ENCODE assay signal across 8 cellular contexts in the genomic region with DNA sequence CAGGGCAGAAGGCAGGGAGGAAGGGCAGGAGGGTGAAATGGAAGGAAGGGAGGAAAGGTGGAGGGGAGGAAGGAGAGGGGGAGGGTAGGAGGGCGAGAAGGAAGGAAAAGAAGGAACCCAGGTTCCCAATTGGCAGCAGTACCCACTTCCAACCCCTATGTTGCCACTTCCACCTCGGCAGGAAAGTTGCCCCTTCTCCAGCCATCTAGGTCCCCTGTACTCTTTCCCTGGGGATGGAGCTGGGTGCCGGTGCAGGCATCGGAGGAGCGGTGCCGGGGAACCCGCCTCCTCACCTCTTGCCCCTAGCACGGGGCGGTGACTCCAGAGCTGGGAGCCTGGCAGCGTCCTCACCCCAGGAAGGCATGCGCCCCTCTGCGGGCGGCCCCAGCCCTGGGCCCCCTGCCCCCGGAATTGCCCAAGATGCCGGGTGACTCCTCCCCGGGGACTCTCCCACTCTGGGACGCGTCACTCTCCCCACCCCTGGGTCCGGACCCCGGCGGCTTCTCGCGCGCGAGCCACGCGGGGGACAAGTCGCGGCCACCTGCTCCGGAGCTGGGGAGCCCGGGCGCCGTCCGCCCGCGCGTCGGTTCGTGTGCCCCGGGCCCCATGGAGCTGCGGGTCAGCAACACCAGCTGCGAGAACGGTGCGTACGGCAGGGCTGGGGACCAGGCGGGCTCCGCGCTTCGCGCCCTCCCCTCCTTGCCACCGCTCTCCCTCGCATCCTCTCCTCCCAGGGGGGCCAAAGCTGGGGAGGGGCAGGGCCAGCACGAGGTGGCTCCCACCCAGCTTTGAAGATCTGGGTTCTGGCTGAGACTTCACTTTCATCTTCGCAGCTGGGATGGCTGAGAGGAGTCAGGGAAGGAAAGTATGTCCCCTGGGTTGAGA. TPM values are rescaled to one million over a fixed set of nuclear protein-coding genes. Genes with fewer than 3 reads are reported as not detected.
A peak's percentile ranks its signal among the peaks of the same experiment; 100 is the strongest.
DNase-seq lines count a peak whose midpoint lies in the region; TF ChIP-seq lines count a peak whose summit lies in the region.

A gene (plus strand): TSS at position 499 of the 885 bp plus-strand sequence. CDS start 108 bp downstream, at position 607.

- H3K36me3 ChIP-seq in neural cell (ENCODE audit: insufficient read depth, low read length) = no peaks in the 10 kb centered on the region
- no peaks in the 10 kb centered on the region for H3K36me3 ChIP-seq in tibial artery

- H3K4me2 ChIP-seq in neural cell (ENCODE audit: low read length) = no peak within 1 kb of the TSS

- no peaks in the 10 kb centered on the region for H3K79me2 ChIP-seq in neural cell (replicated peaks; ENCODE audit: insufficient read depth, low read length)

- intact Hi-C loops in tibial artery (cut with DNase I; ENCODE audit: low total_unique reads) = no loop called here

- no peaks in the 10 kb centered on the region for H3K9me2 ChIP-seq in neural cell (ENCODE audit: insufficient read depth, low read length)

- H3K4me1 ChIP-seq in tibial artery = peaks cover 0 to 22% (median 14%) of the 10 kb centered on the region in 4 donors

- H3K27ac ChIP-seq in neural cell (ENCODE audit: low read length) = no peak within 1 kb of the TSS
- H3K27ac ChIP-seq in tibial artery = peak within 1 kb of the TSS in 1 of 2 donors; percentile 34

- no peaks in the 10 kb centered on the region for H4K20me1 ChIP-seq in neural cell (ENCODE audit: insufficient read depth)

- H3F3A ChIP-seq in neural cell (ENCODE audit: insufficient read depth, low read length, poor library complexity, severe bottlenecking) = no peaks in the 10 kb centered on the region

- no peak for TF ChIP-seq CTCF in fibroblast of pulmonary artery (IDR thresholded peaks at IDR 0.05; ENCODE audit: low read length, missing control alignments)
- TF ChIP-seq CTCF in neural cell (IDR thresholded peaks at IDR 0.05; ENCODE audit: poor library complexity, severe bottlenecking) = no peak
- TF ChIP-seq CTCF in tibial artery (IDR thresholded peaks at IDR 0.05) = no peak

- H3K27me3 ChIP-seq in neural cell (ENCODE audit: insufficient read depth, low read depth, low read length) (peaks cover 33% of the 10 kb centered on the region), tibial artery (peaks cover 0 to 13% of the 10 kb centered on the region in 2 donors)

- H3K9me3 ChIP-seq in neural cell (ENCODE audit: low read length) (no peaks in the 10 kb centered on the region), tibial artery (no peaks in the 10 kb centered on the region)

- H2AFZ ChIP-seq in neural cell (ENCODE audit: low read depth, low read length) = no peak within 1 kb of the TSS

- no peak for TF ChIP-seq RAD21 in neural cell (conservative IDR thresholded peaks at IDR 0.05)

- H3K4me3 ChIP-seq in fibroblast of pulmonary artery (replicated peaks; ENCODE audit: low read depth, low read length) (peak within 1 kb of the TSS; percentile 41), neural cell (ENCODE audit: low read length) (peak within 1 kb of the TSS; percentile 61), tibial artery (peak within 1 kb of the TSS; percentile 49 to 58)

- H3K9ac ChIP-seq in neural cell (ENCODE audit: low read length) = no peak within 1 kb of the TSS

- DNase-seq in HPDE6-E6E7 (ENCODE audit: extremely low spot score) = peak; percentile 33
- DNase-seq in activated CD8-positive, alpha-beta memory T cell treated with anti-CD3 and anti-CD28 coated beads for 48 hours (ENCODE audit: low read depth in 2 of 3, low spot score in 2 of 3) = peak in 2 of 3 experiments; percentile 10 to 21
- DNase-seq in fibroblast of pulmonary artery (ENCODE audit: low read depth) = no peak
- DNase-seq in tibial artery = no peak
- DNase-seq in GOT3 (lab: John Stamatoyannopoulos, UW) = no peak
- no peak for DNase-seq in NCI-H1436 treated with DMSO at 0.1 percent for 48 hours (lab: John Stamatoyannopoulos, UW)
- no peak for DNase-seq in NK-92 (lab: John Stamatoyannopoulos, UW; ENCODE audit: unreplicated experiment)

- no peak for TF ChIP-seq EP300 in neural cell (conservative IDR thresholded peaks at IDR 0.05; ENCODE audit: poor library complexity, severe bottlenecking)

TF ChIP-seq in neural cell, 6 proteins besides CTCF, POLR2A, EP300 and RAD21:
- TF ChIP-seq SMC3 (conservative IDR thresholded peaks at IDR 0.05; ENCODE audit: poor library complexity) = no peak
- no peak for TF ChIP-seq POLR2AphosphoS5 (IDR thresholded peaks at IDR 0.05)
- TF ChIP-seq EZH2 (IDR thresholded peaks at IDR 0.05; ENCODE audit: borderline replicate concordance, insufficient read depth, low read length, poor library complexity, severe bottlenecking) = no peak
- TF ChIP-seq TAF1 (IDR thresholded peaks at IDR 0.05; ENCODE audit: low read depth) = no peak
- TF ChIP-seq, protein P1, sequence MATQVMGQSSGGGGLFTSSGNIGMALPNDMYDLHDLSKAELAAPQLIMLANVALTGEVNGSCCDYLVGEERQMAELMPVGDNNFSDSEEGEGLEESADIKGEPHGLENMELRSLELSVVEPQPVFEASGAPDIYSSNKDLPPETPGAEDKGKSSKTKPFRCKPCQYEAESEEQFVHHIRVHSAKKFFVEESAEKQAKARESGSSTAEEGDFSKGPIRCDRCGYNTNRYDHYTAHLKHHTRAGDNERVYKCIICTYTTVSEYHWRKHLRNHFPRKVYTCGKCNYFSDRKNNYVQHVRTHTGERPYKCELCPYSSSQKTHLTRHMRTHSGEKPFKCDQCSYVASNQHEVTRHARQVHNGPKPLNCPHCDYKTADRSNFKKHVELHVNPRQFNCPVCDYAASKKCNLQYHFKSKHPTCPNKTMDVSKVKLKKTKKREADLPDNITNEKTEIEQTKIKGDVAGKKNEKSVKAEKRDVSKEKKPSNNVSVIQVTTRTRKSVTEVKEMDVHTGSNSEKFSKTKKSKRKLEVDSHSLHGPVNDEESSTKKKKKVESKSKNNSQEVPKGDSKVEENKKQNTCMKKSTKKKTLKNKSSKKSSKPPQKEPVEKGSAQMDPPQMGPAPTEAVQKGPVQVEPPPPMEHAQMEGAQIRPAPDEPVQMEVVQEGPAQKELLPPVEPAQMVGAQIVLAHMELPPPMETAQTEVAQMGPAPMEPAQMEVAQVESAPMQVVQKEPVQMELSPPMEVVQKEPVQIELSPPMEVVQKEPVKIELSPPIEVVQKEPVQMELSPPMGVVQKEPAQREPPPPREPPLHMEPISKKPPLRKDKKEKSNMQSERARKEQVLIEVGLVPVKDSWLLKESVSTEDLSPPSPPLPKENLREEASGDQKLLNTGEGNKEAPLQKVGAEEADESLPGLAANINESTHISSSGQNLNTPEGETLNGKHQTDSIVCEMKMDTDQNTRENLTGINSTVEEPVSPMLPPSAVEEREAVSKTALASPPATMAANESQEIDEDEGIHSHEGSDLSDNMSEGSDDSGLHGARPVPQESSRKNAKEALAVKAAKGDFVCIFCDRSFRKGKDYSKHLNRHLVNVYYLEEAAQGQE (IDR thresholded peaks at IDR 0.05; ENCODE audit: borderline replicate concordance) = no peak
- TF ChIP-seq MXI1 (conservative IDR thresholded peaks at IDR 0.05; ENCODE audit: poor library complexity, severe bottlenecking) = no peak

RNA-seq across cellular contexts. Expression of the gene that starts here (rescaled TPM):
- not detected in 2 replicates for polyA plus RNA-seq in neural cell
- polyA minus RNA-seq in neural cell = not detected in 2 replicates

Comparison
In these comparisons a context has a peak if more than half of its experiments do, and no peak if none do; other contexts are left out.
1. DNase-seq: peak in HPDE6-E6E7 (single experiment) and activated CD8-positive, alpha-beta memory T cell treated with anti-CD3 and anti-CD28 coated beads for 48 hours (2 of 3); none in fibroblast of pulmonary artery (single experiment), tibial artery (0 of 2), GOT3 (single experiment), NCI-H1436 treated with DMSO at 0.1 percent for 48 hours (single experiment) and NK-92 (single experiment).
2. Peak in every context shown above with its lines, with median percentiles within 50 percentile points of each other: H3K4me3 ChIP-seq.